Comparison of ENCODE assay signal across 20 cellular contexts in the genomic region with DNA sequence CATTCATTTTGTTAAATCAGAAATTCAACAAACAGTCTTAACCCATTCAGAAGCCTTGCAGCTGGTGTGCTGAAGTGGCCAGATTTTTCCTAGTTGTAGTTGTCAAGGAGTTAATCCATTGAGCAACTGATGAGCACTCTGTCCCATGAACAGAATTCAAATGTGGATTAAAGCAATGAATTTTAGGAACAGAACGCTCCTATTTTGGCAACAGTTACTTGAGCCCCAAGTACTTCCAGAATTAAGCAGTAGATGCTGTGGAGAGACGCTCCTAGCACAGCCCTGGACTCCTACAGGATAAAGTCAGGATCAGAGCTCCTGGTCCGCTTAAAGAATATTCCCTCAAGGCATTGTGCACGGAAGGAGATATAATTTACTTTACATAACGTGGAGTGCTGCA.
"Had no signal": no experiment of that assay in that cellular context is flagged by ENCODE, and none has a peak within 500 bp of the region (broad histone marks: within the 10 kb centered on the region; RNA-seq: fewer than 3 reads in every experiment).

No MANE protein-coding gene starts in this region.

- ATAC-seq: activated CD8-positive, alpha-beta T cell treated with anti-CD3 and anti-CD28 coated beads, Interleukin-2, amount 10 ng/mL, durations not matched to agents 7 days and 5 days; activated naive CD4-positive, alpha-beta T cell treated with anti-CD3 and anti-CD28 coated beads, Interleukin-2, amount 50 U/mL, for 72 hours; body of pancreas; heart left ventricle; naive thymus-derived CD8-positive, alpha-beta T cell had no signal

- H3K27ac ChIP-seq: coronary artery, esophagus muscularis mucosa, heart left ventricle, right atrium auricular region, skin epidermis, vagina had no signal

- DNase-seq: activated B cell treated with CpG ODN at 0.5 μM for 24 hours; activated CD4-positive, alpha-beta T cell treated with anti-CD3 and anti-CD28 coated beads for 48 hours; activated CD8-positive, alpha-beta memory T cell treated with anti-CD3 and anti-CD28 coated beads, Interleukin-2, amount 50 U/mL, for 4 hours; activated CD8-positive, alpha-beta T cell treated with anti-CD3 and anti-CD28 coated beads, Interleukin-2, amount 10 ng/mL, durations not matched to agents 7 days and 5 days; activated gamma-delta T cell; activated T-cell treated with anti-CD3 and anti-CD28 coated beads, Interleukin-2, amount 50 U/mL, for 48 hours; amniotic stem cell; body of pancreas; effector CD4-positive, alpha-beta T cell; foreskin melanocyte; heart left ventricle; naive thymus-derived CD8-positive, alpha-beta T cell; stimulated activated CD4-positive, alpha-beta T cell treated with anti-CD3 and anti-CD28 coated beads, Interleukin-4, amount 100 ng/mL, for 24 hours; stimulated activated naive CD4-positive, alpha-beta T cell had no signal
